ENCODE assay signal across 9 cellular contexts in the genomic region with DNA sequence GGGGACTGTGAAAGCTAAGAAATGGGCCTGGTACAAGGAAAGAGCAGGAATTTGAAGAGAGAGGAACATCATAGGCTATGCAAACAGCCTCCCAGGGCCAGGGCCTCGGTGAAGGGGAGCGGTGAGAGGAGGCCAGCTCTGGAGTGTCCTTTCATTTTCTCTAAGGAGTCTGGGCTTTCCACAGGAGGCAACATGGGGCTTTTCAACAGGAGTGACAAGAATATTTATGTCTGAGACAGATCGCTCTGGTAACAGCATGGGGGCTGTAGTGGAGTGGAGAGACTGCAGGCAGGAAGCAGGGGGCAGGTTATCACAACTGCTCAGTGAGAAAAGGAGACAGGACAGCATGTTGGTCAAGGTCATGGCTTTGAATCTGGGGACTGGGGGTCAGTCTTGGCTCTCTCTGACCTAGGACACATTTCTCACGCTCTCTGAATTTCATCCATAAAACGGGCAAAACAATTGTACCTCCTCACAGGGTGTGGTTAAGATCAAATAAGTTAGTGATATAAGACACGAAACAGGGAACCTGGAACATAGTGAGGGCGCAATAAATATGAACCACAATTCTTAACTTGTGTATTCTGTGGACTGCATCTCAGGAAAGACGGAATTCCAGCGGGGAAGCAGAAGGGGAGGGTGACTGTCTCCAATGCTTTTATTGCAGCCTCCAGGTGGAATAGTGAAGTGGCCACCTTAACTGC. TPM values are rescaled to one million over a fixed set of nuclear protein-coding genes. Genes with fewer than 3 reads are reported as not detected.
DNase-seq lines count a peak whose midpoint lies in the region; ATAC-seq and TF ChIP-seq lines count a peak whose summit lies in the region.
"Had no signal": no experiment of that assay in that cellular context is flagged by ENCODE, and none has a peak within 500 bp of the region (broad histone marks: within the 10 kb centered on the region; RNA-seq: fewer than 3 reads in every experiment).

No MANE protein-coding gene starts in this region.

- H3K27ac Mint-ChIP-seq in chondrocyte (ENCODE audit: unreplicated experiment) = peak overlapping the region; percentile 91

- H3K27me3 Mint-ChIP-seq in chondrocyte (ENCODE audit: low read depth) = no peaks in the 10 kb centered on the region

- intact Hi-C loops in Right ventricle myocardium inferior (cut with DNase I) (loop anchor here (2.0 to 5.0 kb wide), 2 partner anchors 48 to 110 kb away; no protein-coding TSS in a partner anchor), cardiac septum (cut with DNase I) (loop anchor here (5.0 kb wide), 2 partner anchors 45 to 50 kb away; a partner anchor contains a TSS)

- H3K36me3 Mint-ChIP-seq in chondrocyte (ENCODE audit: low read depth) = no peaks in the 10 kb centered on the region

- DNase-seq in Right ventricle myocardium inferior (ENCODE audit: missing footprints) (no peak), cardiac septum (ENCODE audit: low spot score) (no peak), chondrocyte (ENCODE audit: low spot score) (no peak), mesenteric fat pad (ENCODE audit: low spot score) (peak; percentile 75), GDM1 (lab: John Stamatoyannopoulos, UW) (no peak), NCI-H2081 treated with DMSO at 0.1 percent for 48 hours (lab: John Stamatoyannopoulos, UW) (no peak)
- DNase-seq: activated naive CD4-positive, alpha-beta T cell treated with anti-CD3 and anti-CD28 coated beads, Interleukin-2, amount 50 U/mL, for 16 hours had no signal

- peaks cover 64% of the 10 kb centered on the region for H3K4me1 Mint-ChIP-seq in chondrocyte (ENCODE audit: low read depth)

- H3K4me3 Mint-ChIP-seq in chondrocyte (ENCODE audit: unreplicated experiment) = peak overlapping the region; percentile 31

- no peak for TF ChIP-seq CTCF in chondrocyte (IDR thresholded peaks at IDR 0.05)

- H3K9me3 Mint-ChIP-seq in chondrocyte (ENCODE audit: low read depth) = no peaks in the 10 kb centered on the region

- ATAC-seq in Right ventricle myocardium inferior = peak; percentile 23
- ATAC-seq in GM21360 (IDR thresholded peaks at IDR 0.05; ENCODE audit: unreplicated experiment) = no peak
- ATAC-seq in HG03039 (IDR thresholded peaks at IDR 0.05; ENCODE audit: unreplicated experiment) = no peak

RNA-seq across cellular contexts. Expression of a gene that starts 49.9 kb away (rescaled TPM):
- total RNA-seq in Right ventricle myocardium inferior (246 TPM), cardiac septum (261 TPM), chondrocyte (55.0 to 60.2 TPM (median 56.1 TPM) in 3 replicates), mesenteric fat pad (43.7 TPM)

RNA-seq across cellular contexts. Expression of a gene that starts 50.3 kb away (rescaled TPM):
- total RNA-seq in Right ventricle myocardium inferior (1.6 TPM), cardiac septum (1.9 TPM), chondrocyte (1.2 to 2.6 TPM (median 1.5 TPM) in 3 replicates), mesenteric fat pad (0.32 TPM)
